Comparison of ENCODE assay signal across 29 cellular contexts in genomic region chr19:1744822-1745563, GRCh38. TPM values are rescaled to one million over a fixed set of nuclear protein-coding genes. Genes with fewer than 3 reads are reported as not detected.
DNase-seq lines count a peak whose midpoint lies in the region; ATAC-seq and TF ChIP-seq lines count a peak whose summit lies in the region.
"Had no signal": no experiment of that assay in that cellular context is flagged by ENCODE, and none has a peak within 500 bp of the region (broad histone marks: within the 10 kb centered on the region; RNA-seq: fewer than 3 reads in every experiment).

No MANE protein-coding gene starts in this region.

- intact Hi-C loops in A673 (cut with micrococcal nuclease; ENCODE audit: unreplicated experiment) (no loop called here), stomach (cut with DNase I; ENCODE audit: low total_unique reads) (no loop called here)

- ATAC-seq in stimulated activated naive B cell treated with anti-CD40 and anti-IgM and Interleukin-4, amounts not matched to agents 10 μg/mL and 1 μg/mL and 100 μg/mL, for 72 hours (replicated peaks): no peak
- ATAC-seq: activated CD8-positive, alpha-beta memory T cell treated with anti-CD3 and anti-CD28 coated beads, Interleukin-2, amount 10 ng/mL, durations not matched to agents 7 days and 5 days; heart right ventricle; left cardiac atrium; natural killer cell; sciatic nerve had no signal

- peaks cover 5% of the 10 kb centered on the region; the same call in 1 of the 2 replicates for H3K9me3 Mint-ChIP-seq in HFFc6
- peaks cover 5 to 10% (median 8%) of the 10 kb centered on the region in 5 experiments for H3K9me3 Mint-ChIP-seq in brain
- peaks cover 0 to 3% of the 10 kb centered on the region in 2 donors for H3K9me3 Mint-ChIP-seq in stimulated activated naive B cell treated with anti-CD40 and anti-IgM and Interleukin-4, amounts not matched to agents 10 μg/mL and 1 μg/mL and 100 μg/mL, for 72 hours
- H3K9me3 Mint-ChIP-seq: activated naive CD4-positive, alpha-beta T cell treated with anti-CD3 and anti-CD28 coated beads, Interleukin-2, amount 50 U/mL, for 24 hours; activated T-helper 1 cell treated with anti-CD3 and anti-CD28 coated beads, Interleukin-12 subunit alpha, Interleukin-12 subunit beta, Interleukin-2, Interleukin-4 antibody, amounts not matched to agents 30 ng/mL and 10 ng/mL and 1 ng/mL, durations not matched to agents 14 hours and 24 hours and 36 hours; natural killer cell had no signal

- CTCF ChIA-PET in A673 (lab: Charles Lee): no interaction called here

- peaks cover 5% of the 10 kb centered on the region; the same call in 1 of the 2 replicates for H3K36me3 Mint-ChIP-seq in HFFc6 (ENCODE audit: low read depth)
- no peaks in the 10 kb centered on the region for H3K36me3 Mint-ChIP-seq in brain
- H3K36me3 Mint-ChIP-seq in stimulated activated naive B cell treated with anti-CD40 and anti-IgM and Interleukin-4, amounts not matched to agents 10 μg/mL and 1 μg/mL and 100 μg/mL, for 72 hours: peaks cover 4% of the 10 kb centered on the region in 2 donors
- H3K36me3 Mint-ChIP-seq: activated CD8-positive, alpha-beta memory T cell treated with anti-CD3 and anti-CD28 coated beads, Interleukin-2, amount 10 ng/mL, durations not matched to agents 7 days and 5 days; activated naive CD4-positive, alpha-beta T cell treated with anti-CD3 and anti-CD28 coated beads, Interleukin-2, amount 50 U/mL, for 24 hours; memory B cell; natural killer cell had no signal

- TF ChIP-seq EP300 in stomach (IDR thresholded peaks at IDR 0.05): no peak

- no peak overlapping the region for H3K27ac Mint-ChIP-seq in HFFc6
- no peak overlapping the region for H3K27ac Mint-ChIP-seq in brain
- H3K27ac Mint-ChIP-seq in stimulated activated naive B cell treated with anti-CD40 and anti-IgM and Interleukin-4, amounts not matched to agents 10 μg/mL and 1 μg/mL and 100 μg/mL, for 72 hours: no peak overlapping the region
- H3K27ac Mint-ChIP-seq: activated CD4-positive, alpha-beta T cell treated with anti-CD3 and anti-CD28 coated beads, Interleukin-2, amount 10 ng/mL, durations not matched to agents 24 days and 14 days; activated CD8-positive, alpha-beta memory T cell treated with anti-CD3 and anti-CD28 coated beads, Interleukin-2, amount 10 ng/mL, durations not matched to agents 7 days and 5 days; activated naive CD4-positive, alpha-beta T cell treated with anti-CD3 and anti-CD28 coated beads, Interleukin-2, amount 50 U/mL, for 24 hours; activated T-helper 1 cell treated with anti-CD3 and anti-CD28 coated beads, Interleukin-12 subunit alpha, Interleukin-12 subunit beta, Interleukin-2, Interleukin-4 antibody, amounts not matched to agents 30 ng/mL and 10 ng/mL and 1 ng/mL, durations not matched to agents 14 hours and 24 hours and 36 hours; memory B cell; natural killer cell had no signal

- no peaks in the 10 kb centered on the region for H3K9me3 ChIP-seq in A673 (ENCODE audit: low read depth, low read length, poor library complexity, severe bottlenecking)
- H3K9me3 ChIP-seq in iPS-18c (ENCODE audit: control insufficient read depth, insufficient read depth, low read length): peaks cover 5% of the 10 kb centered on the region
- peaks cover 0 to 13% (median 5%) of the 10 kb centered on the region in 4 donors for H3K9me3 ChIP-seq in stomach
- H3K9me3 ChIP-seq: ascending aorta, testis, vagina had no signal

- TF ChIP-seq CTCF in A673 (conservative IDR thresholded peaks at IDR 0.05; ENCODE audit: low read depth, low read length): no peak
- TF ChIP-seq CTCF in HFFc6 (IDR thresholded peaks at IDR 0.05): 0 out of 2 replicates have a peak, but pooled peaks have one; percentile 6
- TF ChIP-seq CTCF in brain (conservative IDR thresholded peaks at IDR 0.05): no peak
- no peak for TF ChIP-seq CTCF in stomach (IDR thresholded peaks at IDR 0.05)

- POLR2A ChIA-PET in A673 (lab: Charles Lee; ENCODE audit: low non-redundant PET): no interaction called here

- H3K4me1 Mint-ChIP-seq in HFFc6 (ENCODE audit: low read depth) (peaks cover 15% of the 10 kb centered on the region), brain (peaks cover 11% of the 10 kb centered on the region)
- H3K4me1 Mint-ChIP-seq in stimulated activated naive B cell treated with anti-CD40 and anti-IgM and Interleukin-4, amounts not matched to agents 10 μg/mL and 1 μg/mL and 100 μg/mL, for 72 hours: peaks cover 10 to 17% of the 10 kb centered on the region in 2 donors

- H3K4me1 ChIP-seq in A673 (ENCODE audit: insufficient read depth, low read length, poor library complexity, severe bottlenecking) (peaks cover 10% of the 10 kb centered on the region), stomach (peaks cover 34 to 50% (median 41%) of the 10 kb centered on the region in 4 donors)
- H3K4me1 ChIP-seq: parathyroid adenoma had no signal

- H3K27me3 Mint-ChIP-seq in HFFc6 (ENCODE audit: insufficient read depth) (peaks cover 13% of the 10 kb centered on the region), brain (peaks cover 71% of the 10 kb centered on the region)
- peaks cover 45 to 68% of the 10 kb centered on the region in 2 donors for H3K27me3 Mint-ChIP-seq in stimulated activated naive B cell treated with anti-CD40 and anti-IgM and Interleukin-4, amounts not matched to agents 10 μg/mL and 1 μg/mL and 100 μg/mL, for 72 hours

- H3K27ac ChIP-seq in A673 (ENCODE audit: low read depth, low read length, poor library complexity, severe bottlenecking) (no peak overlapping the region), stomach (no peak overlapping the region)
- H3K27ac ChIP-seq: ascending aorta, C4-2B, heart right ventricle, parathyroid adenoma, testis, vagina had no signal

- BruUV-seq in A673 (replicated peaks; lab: Mats Ljungman, UMichigan): no TSS peak

- H3K4me3 Mint-ChIP-seq in HFFc6 (peak overlapping the region; percentile 39; the same call in 1 of the 2 replicates), brain (peak overlapping the region in 3 of 5 experiments; percentile 14 to 68 (median 64))
- H3K4me3 Mint-ChIP-seq in stimulated activated naive B cell treated with anti-CD40 and anti-IgM and Interleukin-4, amounts not matched to agents 10 μg/mL and 1 μg/mL and 100 μg/mL, for 72 hours: no peak overlapping the region
- H3K4me3 Mint-ChIP-seq: activated CD4-positive, alpha-beta T cell treated with anti-CD3 and anti-CD28 coated beads, Interleukin-2, amount 10 ng/mL, durations not matched to agents 24 days and 14 days; activated CD8-positive, alpha-beta memory T cell treated with anti-CD3 and anti-CD28 coated beads, Interleukin-2, amount 10 ng/mL, durations not matched to agents 7 days and 5 days; activated naive CD4-positive, alpha-beta T cell treated with anti-CD3 and anti-CD28 coated beads, Interleukin-2, amount 50 U/mL, for 24 hours; activated T-helper 1 cell treated with anti-CD3 and anti-CD28 coated beads, Interleukin-12 subunit alpha, Interleukin-12 subunit beta, Interleukin-2, Interleukin-4 antibody, amounts not matched to agents 30 ng/mL and 10 ng/mL and 1 ng/mL, durations not matched to agents 14 hours and 24 hours and 36 hours; memory B cell; natural killer cell had no signal

- WGBS in stomach, 5 donors: 8 to 13% (median 11%) methylated on average over 5 to 19 of the region's 19 CpGs

- TF ChIP-seq POLR2A in stomach (IDR thresholded peaks at IDR 0.05): no peak

- H3K36me3 ChIP-seq in A673 (ENCODE audit: insufficient read depth, low read length, poor library complexity, severe bottlenecking) (no peaks in the 10 kb centered on the region), stomach (no peaks in the 10 kb centered on the region)
- H3K36me3 ChIP-seq: ascending aorta, heart right ventricle, vagina had no signal

- H3K27me3 ChIP-seq in A673 (replicated peaks; ENCODE audit: insufficient read depth, low read depth, low read length, poor library complexity): peaks cover 52% of the 10 kb centered on the region
- peaks cover 32 to 95% (median 70%) of the 10 kb centered on the region in 3 donors for H3K27me3 ChIP-seq in stomach
- H3K27me3 ChIP-seq: testis had no signal

- H3K4me3 ChIP-seq in A673 (ENCODE audit: low read depth, low read length, poor library complexity, severe bottlenecking): peak overlapping the region; percentile 28
- H3K4me3 ChIP-seq in iPS-18c (ENCODE audit: insufficient read depth, low read depth, low read length): peak overlapping the region; percentile 41
- H3K4me3 ChIP-seq in stomach: no peak overlapping the region
- H3K4me3 ChIP-seq: ascending aorta, heart right ventricle, testis, vagina had no signal

- DNase-seq in A673 (ENCODE audit: low spot score) (no peak), HFFc6 (no peak), NCI-H2029 (lab: John Stamatoyannopoulos, UW) (no peak), stomach (no peak), GDM1 (lab: John Stamatoyannopoulos, UW) (no peak)
- DNase-seq in stimulated activated naive B cell treated with anti-CD40 and anti-IgM and Interleukin-4, amounts not matched to agents 10 μg/mL and 1 μg/mL and 100 μg/mL, for 72 hours: no peak
- DNase-seq: activated CD4-positive, alpha-beta T cell treated with anti-CD3 and anti-CD28 coated beads, Interleukin-2, amount 10 ng/mL, durations not matched to agents 24 days and 14 days; activated CD8-positive, alpha-beta memory T cell treated with anti-CD3 and anti-CD28 coated beads, Interleukin-2, amount 10 ng/mL, durations not matched to agents 7 days and 5 days; effector memory CD4-positive, alpha-beta T cell; GF-D8; GOT3; heart right ventricle; left cardiac atrium; natural killer cell; NCI-H1105 treated with DMSO at 0.1 percent for 48 hours; NCI-H510A; Right ventricle myocardium superior; testis had no signal

RNA-seq across cellular contexts. Expression of gene ONECUT3, which starts 8.3 kb away (rescaled TPM):
- not detected in 2 replicates for total RNA-seq in A673 (2021)
- total RNA-seq in HFFc6 (2021; fragmentation: NEBNext Ultra II Directional; extraction: Animal tissue kit (Norgen Biotek cat#: 25700)): not detected
- polyA plus RNA-seq in brain (ENCODE audit: insufficient read depth, low read depth, low replicate concordance): not detected
- under 1 TPM in 2 of 5 donors, not detected in 3; 0.29 to 0.37 TPM for total RNA-seq in stomach
- polyA plus RNA-seq in stomach: under 1 TPM in 1 of 3 donors, not detected in 2; 0.13 TPM
- total RNA-seq: activated CD4-positive, alpha-beta T cell treated with anti-CD3 and anti-CD28 coated beads, Interleukin-2, amount 10 ng/mL, durations not matched to agents 24 days and 14 days; activated CD8-positive, alpha-beta memory T cell treated with anti-CD3 and anti-CD28 coated beads, Interleukin-2, amount 10 ng/mL, durations not matched to agents 7 days and 5 days; activated T-helper 1 cell treated with anti-CD3 and anti-CD28 coated beads, Interleukin-12 subunit alpha, Interleukin-12 subunit beta, Interleukin-2, Interleukin-4 antibody, amounts not matched to agents 30 ng/mL and 10 ng/mL and 1 ng/mL, durations not matched to agents 14 hours and 24 hours and 36 hours; ascending aorta; cerebellum; heart right ventricle; left cardiac atrium; natural killer cell; Right ventricle myocardium superior; sciatic nerve; vagina had no signal
- polyA plus RNA-seq: heart right ventricle had no signal

Comparison
In these comparisons a context has a peak if more than half of its experiments do, and no peak if none do; other contexts are left out.
1. H3K4me3 ChIP-seq: peak in A673 (single experiment) and iPS-18c (single experiment); none in stomach (0 of 4).
2. H3K4me3 Mint-ChIP-seq: peak in HFFc6 (single experiment) and brain (3 of 5); none in stimulated activated naive B cell treated with anti-CD40 and anti-IgM and Interleukin-4, amounts not matched to agents 10 μg/mL and 1 μg/mL and 100 μg/mL, for 72 hours (0 of 2).